In the genomic region with DNA sequence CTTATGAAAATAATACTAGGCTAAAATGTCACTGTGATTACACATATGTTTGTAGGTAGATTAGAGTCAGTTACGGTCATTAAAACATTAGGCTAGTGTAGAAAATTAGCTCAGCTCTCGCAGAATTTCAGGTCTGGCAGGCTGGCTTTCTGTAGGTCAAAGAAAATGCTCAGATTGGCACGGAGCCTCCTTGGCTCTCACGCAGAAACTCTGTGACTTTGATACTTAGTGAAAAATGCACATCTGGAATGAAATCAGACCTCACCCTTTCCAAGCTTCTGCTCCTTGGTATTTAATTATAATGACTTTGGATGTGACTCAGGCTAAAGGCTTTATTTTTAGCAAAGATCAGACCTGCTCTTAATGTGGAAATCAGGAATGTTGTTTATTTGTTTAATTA, we compare ENCODE assay signal across 18 cellular contexts.
DNase-seq lines count a peak whose midpoint lies in the region; ATAC-seq and TF ChIP-seq lines count a peak whose summit lies in the region.
"Had no signal": no experiment of that assay in that cellular context is flagged by ENCODE, and none has a peak within 500 bp of the region (broad histone marks: within the 10 kb centered on the region; RNA-seq: fewer than 3 reads in every experiment).

No MANE protein-coding gene starts in this region.

- H3K27me3 ChIP-seq in RWPE2 (ENCODE audit: insufficient read depth, poor library complexity, severe bottlenecking) = no peaks in the 10 kb centered on the region
- H3K27me3 ChIP-seq: breast epithelium had no signal

- DNase-seq in GM04503 (ENCODE audit: low read depth) = peak; percentile 54
- no peak for DNase-seq in RWPE2 (ENCODE audit: low spot score)
- DNase-seq in fibroblast of peridontal ligament (ENCODE audit: extremely low read depth) = peak; percentile 77
- DNase-seq in ureter (ENCODE audit: low spot score) = peak; percentile 48
- DNase-seq in GDM1 (lab: John Stamatoyannopoulos, UW) = no peak
- no peak for DNase-seq in HUDEP-2 (lab: John Stamatoyannopoulos, UW; ENCODE audit: unreplicated experiment in 76 of 76)
- DNase-seq: activated CD4-positive, alpha-beta T cell treated with anti-CD3 and anti-CD28 coated beads for 4 hours; activated naive CD4-positive, alpha-beta T cell treated with anti-CD3 and anti-CD28 coated beads, Interleukin-2, amount 50 U/mL, for 16 hours; CD8-positive, alpha-beta memory T cell; NCI-H1417 treated with DMSO at 0.1 percent for 48 hours; NCI-H446; retina; stimulated activated CD4-positive, alpha-beta T cell treated with anti-CD3 and anti-CD28 coated beads, Interleukin-2, amount 100 ng/mL, for 24 hours; T1000 had no signal

- H3K36me3 ChIP-seq in RWPE2 (ENCODE audit: low read depth) = no peaks in the 10 kb centered on the region
- H3K36me3 ChIP-seq: breast epithelium, HAP-1 had no signal

- no peak overlapping the region for H3K27ac ChIP-seq in RWPE2 (ENCODE audit: poor library complexity, severe bottlenecking)
- H3K27ac ChIP-seq: breast epithelium, SK-N-MC had no signal

- no peak for TF ChIP-seq CTCF in RWPE2 (IDR thresholded peaks at IDR 0.05; ENCODE audit: poor library complexity, severe bottlenecking)

- no peaks in the 10 kb centered on the region for H3K9me3 ChIP-seq in RWPE2 (ENCODE audit: severe bottlenecking)
- H3K9me3 ChIP-seq: breast epithelium had no signal

- H3K4me1 ChIP-seq in RWPE2 (ENCODE audit: insufficient read depth, poor library complexity, severe bottlenecking) = no peaks in the 10 kb centered on the region
- H3K4me1 ChIP-seq: breast epithelium, HAP-1 had no signal

- H3K4me3 ChIP-seq in RWPE2 (ENCODE audit: severe bottlenecking) = no peak overlapping the region
- H3K4me3 ChIP-seq: breast epithelium, HAP-1, SK-N-MC had no signal

- ATAC-seq in RWPE2 (ENCODE audit: low read depth) (peak; percentile 48), GM21367 (IDR thresholded peaks at IDR 0.05; ENCODE audit: unreplicated experiment) (no peak)

Comparison
In these comparisons a context has a peak if more than half of its experiments do, and no peak if none do; other contexts are left out.
1. DNase-seq: peak in GM04503 (single experiment), fibroblast of peridontal ligament (single experiment) and ureter (single experiment); none in RWPE2 (single experiment), GDM1 (single experiment) and HUDEP-2 (0 of 76).